Comparison of ENCODE assay signal across 20 cellular contexts in genomic region chr6:44682987-44683779, GRCh38.
DNase-seq lines count a peak whose midpoint lies in the region; ATAC-seq and TF ChIP-seq lines count a peak whose summit lies in the region.
"Had no signal": no experiment of that assay in that cellular context is flagged by ENCODE, and none has a peak within 500 bp of the region (broad histone marks: within the 10 kb centered on the region; RNA-seq: fewer than 3 reads in every experiment).

No MANE protein-coding gene starts in this region.

- H3K27ac ChIP-seq in mesenchymal stem cell (ENCODE audit: low read length, poor library complexity, severe bottlenecking) (no peak overlapping the region), dorsolateral prefrontal cortex (no peak overlapping the region)
- H3K27ac ChIP-seq: 22Rv1; A549; BLaER1 treated with 17β-estradiol and CSF1 and Interleukin-3, amounts not matched to agents 10 nM and 100 nM had no signal

- POLR2A ChIA-PET in activated CD4-positive, alpha-beta memory T cell treated with anti-CD3 and anti-CD28 coated beads, Interleukin-2, amount 10 ng/mL, durations not matched to agents 7 days and 5 days (lab: Charles Lee): interaction anchor here (0.6 kb wide), 1 partner anchor 131 kb away, joined by 3 read pairs; no protein-coding TSS in a partner anchor
- POLR2A ChIA-PET in activated CD4-positive, alpha-beta memory T cell treated with anti-CD3 and anti-CD28 coated beads for 36 hours (lab: Charles Lee): no interaction called here

- H4K91ac ChIP-seq in mesenchymal stem cell (ENCODE audit: low read length): no peak overlapping the region

- DNase-seq in activated CD4-positive, alpha-beta memory T cell treated with anti-CD3 and anti-CD28 coated beads, Interleukin-2, amount 10 ng/mL, durations not matched to agents 7 days and 5 days: peak; percentile 11
- DNase-seq in activated CD4-positive, alpha-beta memory T cell treated with anti-CD3 and anti-CD28 coated beads for 36 hours: no peak
- DNase-seq in T-helper 17 cell (no peak), mesenchymal stem cell (no peak), sciatic nerve (ENCODE audit: low spot score) (peak; percentile 30), dorsolateral prefrontal cortex (no peak), ACHN (no peak)
- DNase-seq: Calu3; CD8-positive, alpha-beta T cell; DMS79 treated with DMSO at 0.1 percent for 48 hours; GF-D8; H7; HFFc6 had no signal

- no peaks in the 10 kb centered on the region for H3K36me3 ChIP-seq in mesenchymal stem cell (ENCODE audit: control insufficient read depth in 1 of 2, insufficient read depth in 2 of 2, low read depth in 1 of 2, low read length in 2 of 2)
- H3K36me3 ChIP-seq: BLaER1 treated with 17β-estradiol and CSF1 and Interleukin-3, amounts not matched to agents 10 nM and 100 nM had no signal

- TF ChIP-seq CTCF in dorsolateral prefrontal cortex (IDR thresholded peaks at IDR 0.05 in 54 of 56, conservative IDR thresholded peaks at IDR 0.05 in 2 of 56; ENCODE audit: low read depth in 1 of 56, partially characterized antibody in 56 of 56): no peak

- no peaks in the 10 kb centered on the region for H3K4me1 Mint-ChIP-seq in activated CD4-positive, alpha-beta memory T cell treated with anti-CD3 and anti-CD28 coated beads, Interleukin-2, amount 10 ng/mL, durations not matched to agents 7 days and 5 days
- peaks cover 2% of the 10 kb centered on the region for H3K4me1 Mint-ChIP-seq in activated CD4-positive, alpha-beta memory T cell treated with anti-CD3 and anti-CD28 coated beads for 36 hours (ENCODE audit: low read depth)
- peaks cover 2% of the 10 kb centered on the region for H3K4me1 Mint-ChIP-seq in T-helper 17 cell
- H3K4me1 Mint-ChIP-seq: B cell, GM23338 had no signal

- H3K9me3 ChIP-seq in T-helper 17 cell (ENCODE audit: control insufficient read depth, low read length, poor library complexity, severe bottlenecking) (peaks cover 3% of the 10 kb centered on the region), mesenchymal stem cell (ENCODE audit: control insufficient read depth, low read length) (no peaks in the 10 kb centered on the region)
- H3K9me3 ChIP-seq: A549 had no signal

- in situ Hi-C loops in ACHN (cut with HindIII; ENCODE audit: low pct_ligation_motif_present, low pct_unique_long_range_greater_than_20kb, low sequenced_read_pairs): no loop called here

- intact Hi-C loops in activated CD4-positive, alpha-beta memory T cell treated with anti-CD3 and anti-CD28 coated beads for 36 hours (cut with micrococcal nuclease): no loop called here
- intact Hi-C loops in sciatic nerve (cut with DNase I): no loop called here
- intact Hi-C loops in dorsolateral prefrontal cortex (cut with DNase I): no loop called here

- H2BK120ac ChIP-seq in mesenchymal stem cell (ENCODE audit: low read depth, low read length): no peak overlapping the region

- 89% methylated on average over 10 of the region's 13 CpGs for WGBS in mesenchymal stem cell

- H3K79me1 ChIP-seq in mesenchymal stem cell (replicated peaks; ENCODE audit: low read length, poor library complexity, severe bottlenecking): no peaks in the 10 kb centered on the region

- H4K8ac ChIP-seq in mesenchymal stem cell (ENCODE audit: low read length): no peak overlapping the region

- ATAC-seq in T-helper 17 cell (no peak), sciatic nerve (no peak), HG02678 (IDR thresholded peaks at IDR 0.05; ENCODE audit: unreplicated experiment) (no peak)
- ATAC-seq: A549; CD8-positive, alpha-beta T cell; GM23338; HCT116 had no signal

- H3K27ac Mint-ChIP-seq in activated CD4-positive, alpha-beta memory T cell treated with anti-CD3 and anti-CD28 coated beads, Interleukin-2, amount 10 ng/mL, durations not matched to agents 7 days and 5 days: no peak overlapping the region
- no peak overlapping the region for H3K27ac Mint-ChIP-seq in activated CD4-positive, alpha-beta memory T cell treated with anti-CD3 and anti-CD28 coated beads for 36 hours
- H3K27ac Mint-ChIP-seq in T-helper 17 cell: peak overlapping the region; percentile 2
- H3K27ac Mint-ChIP-seq: B cell; CD8-positive, alpha-beta T cell; GM23338; HFFc6 had no signal

- H3K27me3 Mint-ChIP-seq in activated CD4-positive, alpha-beta memory T cell treated with anti-CD3 and anti-CD28 coated beads, Interleukin-2, amount 10 ng/mL, durations not matched to agents 7 days and 5 days: no peaks in the 10 kb centered on the region
- no peaks in the 10 kb centered on the region for H3K27me3 Mint-ChIP-seq in activated CD4-positive, alpha-beta memory T cell treated with anti-CD3 and anti-CD28 coated beads for 36 hours
- H3K27me3 Mint-ChIP-seq in T-helper 17 cell: peaks cover 3% of the 10 kb centered on the region

- H2AFZ ChIP-seq in mesenchymal stem cell (ENCODE audit: low read depth, low read length): no peak overlapping the region

- H3K4ac ChIP-seq in mesenchymal stem cell (ENCODE audit: low read depth in 1 of 2, low read length in 2 of 2): no peak overlapping the region

- no peak overlapping the region for H3K14ac ChIP-seq in mesenchymal stem cell (ENCODE audit: low read length in 2 of 2)

- CTCF ChIA-PET in activated CD4-positive, alpha-beta memory T cell treated with anti-CD3 and anti-CD28 coated beads, Interleukin-2, amount 10 ng/mL, durations not matched to agents 7 days and 5 days (lab: Charles Lee): no interaction called here
- CTCF ChIA-PET in activated CD4-positive, alpha-beta memory T cell treated with anti-CD3 and anti-CD28 coated beads for 36 hours (lab: Charles Lee): no interaction called here

- peaks cover 15% of the 10 kb centered on the region for H3K4me1 ChIP-seq in mesenchymal stem cell (ENCODE audit: control insufficient read depth, insufficient read depth, low read depth, low read length)
- H3K4me1 ChIP-seq: A549 had no signal

- no peak overlapping the region for H2BK12ac ChIP-seq in mesenchymal stem cell (ENCODE audit: low read length in 2 of 2)

- H3K36me3 Mint-ChIP-seq in activated CD4-positive, alpha-beta memory T cell treated with anti-CD3 and anti-CD28 coated beads, Interleukin-2, amount 10 ng/mL, durations not matched to agents 7 days and 5 days (ENCODE audit: low read depth): peaks cover 9% of the 10 kb centered on the region
- H3K36me3 Mint-ChIP-seq in activated CD4-positive, alpha-beta memory T cell treated with anti-CD3 and anti-CD28 coated beads for 36 hours: no peaks in the 10 kb centered on the region
- H3K36me3 Mint-ChIP-seq in T-helper 17 cell (ENCODE audit: low read depth): no peaks in the 10 kb centered on the region
- H3K36me3 Mint-ChIP-seq: CD8-positive, alpha-beta T cell had no signal

- no peak overlapping the region for H3K18ac ChIP-seq in mesenchymal stem cell (ENCODE audit: low read depth in 1 of 2, low read length in 2 of 2)

- H3K9me3 Mint-ChIP-seq in activated CD4-positive, alpha-beta memory T cell treated with anti-CD3 and anti-CD28 coated beads, Interleukin-2, amount 10 ng/mL, durations not matched to agents 7 days and 5 days: peaks cover 9% of the 10 kb centered on the region
- no peaks in the 10 kb centered on the region for H3K9me3 Mint-ChIP-seq in activated CD4-positive, alpha-beta memory T cell treated with anti-CD3 and anti-CD28 coated beads for 36 hours

- no peak overlapping the region for H3K9ac ChIP-seq in mesenchymal stem cell (ENCODE audit: low read length)
- H3K9ac ChIP-seq: BLaER1 treated with 17β-estradiol and CSF1 and Interleukin-3, amounts not matched to agents 10 nM and 100 nM had no signal

- H3K23ac ChIP-seq in mesenchymal stem cell (ENCODE audit: low read length in 2 of 2): no peak overlapping the region

- no peak overlapping the region for H2BK5ac ChIP-seq in mesenchymal stem cell (ENCODE audit: low read depth, low read length, poor library complexity, severe bottlenecking)

- peaks cover 0 to 5% of the 10 kb centered on the region in 2 experiments for H3K27me3 ChIP-seq in mesenchymal stem cell (ENCODE audit: control insufficient read depth in 1 of 2, insufficient read depth in 1 of 2, low read length in 2 of 2)
- H3K27me3 ChIP-seq in dorsolateral prefrontal cortex: peaks cover 0 to 2% (median 0%) of the 10 kb centered on the region in 45 donors
- H3K27me3 ChIP-seq: BLaER1 treated with 17β-estradiol and CSF1 and Interleukin-3, amounts not matched to agents 10 nM and 100 nM had no signal

- no peak overlapping the region for H3K4me3 Mint-ChIP-seq in activated CD4-positive, alpha-beta memory T cell treated with anti-CD3 and anti-CD28 coated beads, Interleukin-2, amount 10 ng/mL, durations not matched to agents 7 days and 5 days
- H3K4me3 Mint-ChIP-seq in activated CD4-positive, alpha-beta memory T cell treated with anti-CD3 and anti-CD28 coated beads for 36 hours: no peak overlapping the region
- no peak overlapping the region for H3K4me3 Mint-ChIP-seq in T-helper 17 cell
- H3K4me3 Mint-ChIP-seq: B cell; CD8-positive, alpha-beta T cell; GM23338; HFFc6 had no signal

- peak overlapping the region; percentile 39 for H2AK5ac ChIP-seq in mesenchymal stem cell (ENCODE audit: low read length, severe bottlenecking)

- H2BK15ac ChIP-seq in mesenchymal stem cell (ENCODE audit: low read depth, poor library complexity, severe bottlenecking): no peak overlapping the region

- H3K4me3 ChIP-seq in mesenchymal stem cell (ENCODE audit: insufficient read depth in 1 of 2, low read depth in 1 of 2, low read length in 2 of 2): no peak overlapping the region
- no peak overlapping the region for H3K4me3 ChIP-seq in dorsolateral prefrontal cortex
- H3K4me3 ChIP-seq: A549; BLaER1 treated with 17β-estradiol and CSF1 and Interleukin-3, amounts not matched to agents 10 nM and 100 nM; GM23338 had no signal

- no peak overlapping the region for H3K4me2 ChIP-seq in mesenchymal stem cell (ENCODE audit: low read length, poor library complexity, severe bottlenecking)
- H3K4me2 ChIP-seq: A549; BLaER1 treated with 17β-estradiol and CSF1 and Interleukin-3, amounts not matched to agents 10 nM and 100 nM; GM23338 had no signal

Comparison
In these comparisons a context has a peak if more than half of its experiments do, and no peak if none do; other contexts are left out.
1. DNase-seq: peak in activated CD4-positive, alpha-beta memory T cell treated with anti-CD3 and anti-CD28 coated beads, Interleukin-2, amount 10 ng/mL, durations not matched to agents 7 days and 5 days (single experiment) and sciatic nerve (single experiment); none in activated CD4-positive, alpha-beta memory T cell treated with anti-CD3 and anti-CD28 coated beads for 36 hours (single experiment), T-helper 17 cell (0 of 3), mesenchymal stem cell (single experiment), dorsolateral prefrontal cortex (0 of 10) and ACHN (single experiment).